Comparison of ENCODE assay signal across 18 cellular contexts in genomic region chr13:109804654-109805053, GRCh38.
"Had no signal": no experiment of that assay in that cellular context is flagged by ENCODE, and none has a peak within 500 bp of the region (broad histone marks: within the 10 kb centered on the region; RNA-seq: fewer than 3 reads in every experiment).

No MANE protein-coding gene starts in this region.

- H3K36me3 ChIP-seq: breast epithelium, left lung, sigmoid colon, tibial artery, vagina had no signal

- H3K4me1 ChIP-seq: breast epithelium, left lung, sigmoid colon, tibial artery, vagina had no signal

- DNase-seq: activated CD4-positive, alpha-beta T cell treated with anti-CD3 and anti-CD28 coated beads, Interleukin-2, amount 50 U/mL, for 4 hours; activated CD4-positive, CD25-positive, alpha-beta regulatory T cell treated with anti-CD3 and anti-CD28 coated beads, Interleukin-2, amount 50 U/mL, for 72 hours; activated CD8-positive, alpha-beta memory T cell treated with anti-CD3 and anti-CD28 coated beads, Interleukin-2, amount 10 ng/mL, durations not matched to agents 7 days and 5 days; activated effector memory CD4-positive, alpha-beta T cell treated with anti-CD3 and anti-CD28 coated beads, Interleukin-2, amount 50 U/mL, for 16 hours; activated T-cell treated with anti-CD3 and anti-CD28 coated beads, Interleukin-2, amount 50 U/mL, for 4 hours; aorta; dorsolateral prefrontal cortex; left lung; natural killer cell; sigmoid colon; stimulated activated CD4-positive, alpha-beta T cell treated with anti-CD3 and anti-CD28 coated beads, Interleukin-4, amount 100 ng/mL, for 24 hours; T-helper 2 cell; tibial artery had no signal

- H3K27ac ChIP-seq: breast epithelium, dorsolateral prefrontal cortex, left lung, sigmoid colon, tibial artery, vagina had no signal

- ATAC-seq: activated CD8-positive, alpha-beta memory T cell treated with anti-CD3 and anti-CD28 coated beads, Interleukin-2, amount 10 ng/mL, durations not matched to agents 7 days and 5 days; activated T-cell treated with anti-CD3 and anti-CD28 coated beads, Interleukin-2, amount 50 U/mL, for 4 hours; esophagus mucosa; left lung had no signal

- H3K27ac Mint-ChIP-seq: activated CD8-positive, alpha-beta memory T cell treated with anti-CD3 and anti-CD28 coated beads, Interleukin-2, amount 10 ng/mL, durations not matched to agents 7 days and 5 days; activated naive CD8-positive, alpha-beta T cell; memory B cell; natural killer cell had no signal

- H3K36me3 Mint-ChIP-seq: activated CD8-positive, alpha-beta memory T cell treated with anti-CD3 and anti-CD28 coated beads, Interleukin-2, amount 10 ng/mL, durations not matched to agents 7 days and 5 days; activated naive CD8-positive, alpha-beta T cell; memory B cell; natural killer cell had no signal

- H3K4me3 Mint-ChIP-seq: activated CD8-positive, alpha-beta memory T cell treated with anti-CD3 and anti-CD28 coated beads, Interleukin-2, amount 10 ng/mL, durations not matched to agents 7 days and 5 days; activated naive CD8-positive, alpha-beta T cell; activated T-cell treated with anti-CD3 and anti-CD28 coated beads, Interleukin-2, amount 50 U/mL, for 4 hours; memory B cell; natural killer cell had no signal

- H3K27me3 ChIP-seq: breast epithelium, sigmoid colon, vagina had no signal

- H3K9me3 ChIP-seq: breast epithelium, left lung, sigmoid colon, tibial artery, vagina had no signal

- H3K4me3 ChIP-seq: breast epithelium, dorsolateral prefrontal cortex, left lung, sigmoid colon, tibial artery, vagina had no signal

- H3K4me1 Mint-ChIP-seq: activated CD8-positive, alpha-beta memory T cell treated with anti-CD3 and anti-CD28 coated beads, Interleukin-2, amount 10 ng/mL, durations not matched to agents 7 days and 5 days; memory B cell; natural killer cell had no signal

- H3K9me3 Mint-ChIP-seq: activated T-cell treated with anti-CD3 and anti-CD28 coated beads, Interleukin-2, amount 50 U/mL, for 4 hours; memory B cell; natural killer cell had no signal
